ENCODE assay signal across 17 cellular contexts in genomic region chr1:172607145-172607544, GRCh38. TPM values are rescaled to one million over a fixed set of nuclear protein-coding genes. Genes with fewer than 3 reads are reported as not detected.
"Had no signal": no experiment of that assay in that cellular context is flagged by ENCODE, and none has a peak within 500 bp of the region (broad histone marks: within the 10 kb centered on the region; RNA-seq: fewer than 3 reads in every experiment).

No MANE protein-coding gene starts in this region.

- H3K27me3 Mint-ChIP-seq: activated CD4-positive, alpha-beta T cell treated with anti-CD3 and anti-CD28 coated beads, Interleukin-2, amount 10 ng/mL, durations not matched to agents 24 days and 14 days; activated naive CD8-positive, alpha-beta T cell treated with anti-CD3 and anti-CD28 coated beads for 36 hours; memory B cell; stimulated activated naive CD8-positive, alpha-beta T cell treated with anti-CD3 and anti-CD28 coated beads, Interleukin-15, amount 100 ng/mL, for 72 hours had no signal

- H3K27ac Mint-ChIP-seq: activated CD4-positive, alpha-beta T cell treated with anti-CD3 and anti-CD28 coated beads, Interleukin-2, amount 10 ng/mL, durations not matched to agents 24 days and 14 days; activated naive CD8-positive, alpha-beta T cell treated with anti-CD3 and anti-CD28 coated beads for 36 hours; memory B cell had no signal

- H3K4me3 Mint-ChIP-seq: activated CD4-positive, alpha-beta T cell treated with anti-CD3 and anti-CD28 coated beads, Interleukin-2, amount 10 ng/mL, durations not matched to agents 24 days and 14 days; activated naive CD8-positive, alpha-beta T cell treated with anti-CD3 and anti-CD28 coated beads for 36 hours; memory B cell; neural crest cell; stimulated activated naive CD8-positive, alpha-beta T cell treated with anti-CD3 and anti-CD28 coated beads, Interleukin-15, amount 100 ng/mL, for 72 hours had no signal

- H3K9me3 ChIP-seq: gastroesophageal sphincter, left lung, ovary, testis had no signal

- H3K27me3 ChIP-seq: gastroesophageal sphincter, left lung, ovary, testis had no signal

- H3K27ac ChIP-seq: gastroesophageal sphincter, left lung, ovary, testis had no signal

- DNase-seq: activated CD4-positive, alpha-beta T cell treated with anti-CD3 and anti-CD28 coated beads, Interleukin-2, amount 10 ng/mL, durations not matched to agents 24 days and 14 days; activated CD8-positive, alpha-beta memory T cell treated with anti-CD3 and anti-CD28 coated beads for 24 hours; activated naive CD8-positive, alpha-beta T cell treated with anti-CD3 and anti-CD28 coated beads for 36 hours; anterior cingulate cortex; left lung; ovary; stimulated activated CD4-positive, alpha-beta T cell treated with anti-CD3 and anti-CD28 coated beads, Interleukin-4, amount 100 ng/mL, for 4 hours; stimulated activated naive CD8-positive, alpha-beta T cell treated with anti-CD3 and anti-CD28 coated beads, Interleukin-15, amount 100 ng/mL, for 72 hours; SW 1271; T-helper 9 cell; testis had no signal

- ATAC-seq: gastroesophageal sphincter; left lung; stimulated activated naive CD8-positive, alpha-beta T cell treated with anti-CD3 and anti-CD28 coated beads, Interleukin-15, amount 100 ng/mL, for 72 hours had no signal

- H3K4me1 Mint-ChIP-seq: memory B cell; neural crest cell; stimulated activated naive CD8-positive, alpha-beta T cell treated with anti-CD3 and anti-CD28 coated beads, Interleukin-15, amount 100 ng/mL, for 72 hours had no signal

- H3K36me3 ChIP-seq: ovary had no signal

- H3K9me3 Mint-ChIP-seq: activated CD4-positive, alpha-beta T cell treated with anti-CD3 and anti-CD28 coated beads, Interleukin-2, amount 10 ng/mL, durations not matched to agents 24 days and 14 days; activated naive CD8-positive, alpha-beta T cell treated with anti-CD3 and anti-CD28 coated beads for 36 hours; memory B cell; neural crest cell; stimulated activated naive CD8-positive, alpha-beta T cell treated with anti-CD3 and anti-CD28 coated beads, Interleukin-15, amount 100 ng/mL, for 72 hours had no signal

- H3K4me1 ChIP-seq: gastroesophageal sphincter, left lung, testis had no signal

- FAIRE-seq: bronchial epithelial cell, keratinocyte had no signal

- H3K4me3 ChIP-seq: gastroesophageal sphincter, left lung, ovary, testis had no signal

RNA-seq across cellular contexts. Expression of gene FASLG, which starts 51.8 kb away (rescaled TPM):
- total RNA-seq: bronchial epithelial cell, fibroblast of lung, gastroesophageal sphincter, neural crest cell, testis had no signal
- polyA plus RNA-seq: fibroblast of lung had no signal
